ENCODE assay signal across 2 cellular contexts in the genomic region with DNA sequence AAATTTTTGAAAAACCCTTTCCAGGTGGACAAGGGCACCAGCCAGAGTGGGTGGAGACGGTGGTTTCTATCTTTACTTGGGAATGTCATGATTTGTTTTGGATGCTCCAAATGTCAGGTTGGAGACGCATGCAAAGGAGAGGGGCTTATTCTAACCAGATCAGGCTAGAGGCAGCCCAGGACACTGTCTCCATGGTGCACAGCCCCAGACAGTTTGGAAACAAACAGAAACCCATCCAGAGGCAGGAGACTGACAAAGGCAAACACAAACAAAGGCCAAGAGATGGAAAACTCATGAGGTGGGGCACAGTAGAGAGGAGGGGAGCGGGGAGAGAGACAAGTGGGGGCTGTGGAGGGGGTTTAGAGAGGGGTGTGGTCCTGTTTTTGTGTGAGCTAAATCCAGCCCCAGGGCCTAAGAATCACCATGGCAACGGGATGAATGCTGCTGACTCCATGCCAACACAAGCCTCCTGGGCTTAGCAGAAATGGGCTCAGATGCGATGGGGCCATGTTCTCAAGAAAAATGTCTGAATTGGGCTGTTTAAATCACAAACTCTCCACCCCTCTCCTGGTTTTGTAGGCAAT.
TF ChIP-seq lines count a peak whose summit lies in the region.

No MANE protein-coding gene starts in this region.

TF ChIP-seq in GM23338, 12 proteins besides CTCF, POLR2A, EP300 and RAD21 (continued from another document):
- TF ChIP-seq, protein P1, sequence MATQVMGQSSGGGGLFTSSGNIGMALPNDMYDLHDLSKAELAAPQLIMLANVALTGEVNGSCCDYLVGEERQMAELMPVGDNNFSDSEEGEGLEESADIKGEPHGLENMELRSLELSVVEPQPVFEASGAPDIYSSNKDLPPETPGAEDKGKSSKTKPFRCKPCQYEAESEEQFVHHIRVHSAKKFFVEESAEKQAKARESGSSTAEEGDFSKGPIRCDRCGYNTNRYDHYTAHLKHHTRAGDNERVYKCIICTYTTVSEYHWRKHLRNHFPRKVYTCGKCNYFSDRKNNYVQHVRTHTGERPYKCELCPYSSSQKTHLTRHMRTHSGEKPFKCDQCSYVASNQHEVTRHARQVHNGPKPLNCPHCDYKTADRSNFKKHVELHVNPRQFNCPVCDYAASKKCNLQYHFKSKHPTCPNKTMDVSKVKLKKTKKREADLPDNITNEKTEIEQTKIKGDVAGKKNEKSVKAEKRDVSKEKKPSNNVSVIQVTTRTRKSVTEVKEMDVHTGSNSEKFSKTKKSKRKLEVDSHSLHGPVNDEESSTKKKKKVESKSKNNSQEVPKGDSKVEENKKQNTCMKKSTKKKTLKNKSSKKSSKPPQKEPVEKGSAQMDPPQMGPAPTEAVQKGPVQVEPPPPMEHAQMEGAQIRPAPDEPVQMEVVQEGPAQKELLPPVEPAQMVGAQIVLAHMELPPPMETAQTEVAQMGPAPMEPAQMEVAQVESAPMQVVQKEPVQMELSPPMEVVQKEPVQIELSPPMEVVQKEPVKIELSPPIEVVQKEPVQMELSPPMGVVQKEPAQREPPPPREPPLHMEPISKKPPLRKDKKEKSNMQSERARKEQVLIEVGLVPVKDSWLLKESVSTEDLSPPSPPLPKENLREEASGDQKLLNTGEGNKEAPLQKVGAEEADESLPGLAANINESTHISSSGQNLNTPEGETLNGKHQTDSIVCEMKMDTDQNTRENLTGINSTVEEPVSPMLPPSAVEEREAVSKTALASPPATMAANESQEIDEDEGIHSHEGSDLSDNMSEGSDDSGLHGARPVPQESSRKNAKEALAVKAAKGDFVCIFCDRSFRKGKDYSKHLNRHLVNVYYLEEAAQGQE (IDR thresholded peaks at IDR 0.05; ENCODE audit: unreplicated experiment) = no peak
- TF ChIP-seq STAT1 (IDR thresholded peaks at IDR 0.05; ENCODE audit: unreplicated experiment) = no peak
- TF ChIP-seq, protein P2, sequence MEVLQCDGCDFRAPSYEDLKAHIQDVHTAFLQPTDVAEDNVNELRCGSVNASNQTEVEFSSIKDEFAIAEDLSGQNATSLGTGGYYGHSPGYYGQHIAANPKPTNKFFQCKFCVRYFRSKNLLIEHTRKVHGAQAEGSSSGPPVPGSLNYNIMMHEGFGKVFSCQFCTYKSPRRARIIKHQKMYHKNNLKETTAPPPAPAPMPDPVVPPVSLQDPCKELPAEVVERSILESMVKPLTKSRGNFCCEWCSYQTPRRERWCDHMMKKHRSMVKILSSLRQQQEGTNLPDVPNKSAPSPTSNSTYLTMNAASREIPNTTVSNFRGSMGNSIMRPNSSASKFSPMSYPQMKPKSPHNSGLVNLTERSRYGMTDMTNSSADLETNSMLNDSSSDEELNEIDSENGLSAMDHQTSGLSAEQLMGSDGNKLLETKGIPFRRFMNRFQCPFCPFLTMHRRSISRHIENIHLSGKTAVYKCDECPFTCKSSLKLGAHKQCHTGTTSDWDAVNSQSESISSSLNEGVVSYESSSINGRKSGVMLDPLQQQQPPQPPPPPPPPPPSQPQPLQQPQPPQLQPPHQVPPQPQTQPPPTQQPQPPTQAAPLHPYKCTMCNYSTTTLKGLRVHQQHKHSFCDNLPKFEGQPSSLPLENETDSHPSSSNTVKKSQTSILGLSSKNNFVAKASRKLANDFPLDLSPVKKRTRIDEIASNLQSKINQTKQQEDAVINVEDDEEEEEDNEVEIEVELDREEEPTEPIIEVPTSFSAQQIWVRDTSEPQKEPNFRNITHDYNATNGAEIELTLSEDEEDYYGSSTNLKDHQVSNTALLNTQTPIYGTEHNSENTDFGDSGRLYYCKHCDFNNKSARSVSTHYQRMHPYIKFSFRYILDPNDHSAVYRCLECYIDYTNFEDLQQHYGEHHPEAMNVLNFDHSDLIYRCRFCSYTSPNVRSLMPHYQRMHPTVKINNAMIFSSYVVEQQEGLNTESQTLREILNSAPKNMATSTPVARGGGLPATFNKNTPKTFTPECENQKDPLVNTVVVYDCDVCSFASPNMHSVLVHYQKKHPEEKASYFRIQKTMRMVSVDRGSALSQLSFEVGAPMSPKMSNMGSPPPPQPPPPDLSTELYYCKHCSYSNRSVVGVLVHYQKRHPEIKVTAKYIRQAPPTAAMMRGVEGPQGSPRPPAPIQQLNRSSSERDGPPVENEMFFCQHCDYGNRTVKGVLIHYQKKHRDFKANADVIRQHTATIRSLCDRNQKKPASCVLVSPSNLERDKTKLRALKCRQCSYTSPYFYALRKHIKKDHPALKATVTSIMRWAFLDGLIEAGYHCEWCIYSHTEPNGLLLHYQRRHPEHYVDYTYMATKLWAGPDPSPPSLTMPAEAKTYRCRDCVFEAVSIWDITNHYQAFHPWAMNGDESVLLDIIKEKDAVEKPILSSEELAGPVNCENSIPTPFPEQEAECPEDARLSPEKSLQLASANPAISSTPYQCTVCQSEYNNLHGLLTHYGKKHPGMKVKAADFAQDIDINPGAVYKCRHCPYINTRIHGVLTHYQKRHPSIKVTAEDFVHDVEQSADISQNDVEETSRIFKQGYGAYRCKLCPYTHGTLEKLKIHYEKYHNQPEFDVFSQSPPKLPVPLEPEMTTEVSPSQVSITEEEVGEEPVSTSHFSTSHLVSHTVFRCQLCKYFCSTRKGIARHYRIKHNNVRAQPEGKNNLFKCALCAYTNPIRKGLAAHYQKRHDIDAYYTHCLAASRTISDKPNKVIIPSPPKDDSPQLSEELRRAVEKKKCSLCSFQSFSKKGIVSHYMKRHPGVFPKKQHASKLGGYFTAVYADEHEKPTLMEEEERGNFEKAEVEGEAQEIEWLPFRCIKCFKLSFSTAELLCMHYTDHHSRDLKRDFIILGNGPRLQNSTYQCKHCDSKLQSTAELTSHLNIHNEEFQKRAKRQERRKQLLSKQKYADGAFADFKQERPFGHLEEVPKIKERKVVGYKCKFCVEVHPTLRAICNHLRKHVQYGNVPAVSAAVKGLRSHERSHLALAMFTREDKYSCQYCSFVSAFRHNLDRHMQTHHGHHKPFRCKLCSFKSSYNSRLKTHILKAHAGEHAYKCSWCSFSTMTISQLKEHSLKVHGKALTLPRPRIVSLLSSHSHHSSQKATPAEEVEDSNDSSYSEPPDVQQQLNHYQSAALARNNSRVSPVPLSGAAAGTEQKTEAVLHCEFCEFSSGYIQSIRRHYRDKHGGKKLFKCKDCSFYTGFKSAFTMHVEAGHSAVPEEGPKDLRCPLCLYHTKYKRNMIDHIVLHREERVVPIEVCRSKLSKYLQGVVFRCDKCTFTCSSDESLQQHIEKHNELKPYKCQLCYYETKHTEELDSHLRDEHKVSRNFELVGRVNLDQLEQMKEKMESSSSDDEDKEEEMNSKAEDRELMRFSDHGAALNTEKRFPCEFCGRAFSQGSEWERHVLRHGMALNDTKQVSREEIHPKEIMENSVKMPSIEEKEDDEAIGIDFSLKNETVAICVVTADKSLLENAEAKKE (CRISPR knock-in tag; IDR thresholded peaks at IDR 0.05) = no peak
- TF ChIP-seq JUNB (IDR thresholded peaks at IDR 0.05; ENCODE audit: unreplicated experiment) = no peak

TF ChIP-seq in HEK293T, 16 proteins besides CTCF, POLR2A, EP300 and RAD21 (continued from another document):
- no peak for TF ChIP-seq FOXK2 (IDR thresholded peaks at IDR 0.05)
